ENCODE assay signal across 8 cellular contexts in genomic region chr18:53909668-53910067, GRCh38.
A peak's percentile ranks its signal among the peaks of the same experiment; 100 is the strongest.
DNase-seq lines count a peak whose midpoint lies in the region; ATAC-seq, FAIRE-seq and TF ChIP-seq lines count a peak whose summit lies in the region.

No MANE protein-coding gene starts in this region.

- no peaks in the 10 kb centered on the region for H3K79me1 ChIP-seq in IMR-90 (ENCODE audit: low read depth in 1 of 2, low read length in 2 of 2)

- ATAC-seq in IMR-90 (ENCODE audit: low read depth) (no peak), K562 (no peak), upper lobe of right lung (no peak), GM21723 (IDR thresholded peaks at IDR 0.05; ENCODE audit: unreplicated experiment) (no peak)

- H3K9me1 ChIP-seq in IMR-90 (ENCODE audit: insufficient read depth, low read length) (no peaks in the 10 kb centered on the region), K562 (ENCODE audit: control insufficient read depth, insufficient read depth, low read length) (no peaks in the 10 kb centered on the region)

- BruUV-seq in IMR-90 (replicated peaks; lab: Mats Ljungman, UMichigan) (no TSS peak), K562 (replicated peaks; lab: Mats Ljungman, UMichigan) (no TSS peak)

- no peaks in the 10 kb centered on the region for H3K36me3 Mint-ChIP-seq in CD8-positive, alpha-beta memory T cell

- in situ Hi-C loops in IMR-90 (cut with MboI; ENCODE audit: low sequenced_read_pairs) (no loop called here), K562 (cut with MboI) (no loop called here)

- dilution Hi-C loops in IMR-90 (cut with HindIII; ENCODE audit: low sequenced_read_pairs, unreplicated experiment), result no loop called here

- H3K23ac ChIP-seq in IMR-90 (ENCODE audit: low read depth, low read length), result no peak overlapping the region

- H4K91ac ChIP-seq in IMR-90 (ENCODE audit: insufficient read depth, low read depth, low read length), result no peak overlapping the region

- no peaks in the 10 kb centered on the region for H3K4me1 Mint-ChIP-seq in CD8-positive, alpha-beta memory T cell

- no peak for FAIRE-seq in K562 (lab: Jason Lieb, UNC)

- TF ChIP-seq RAD21 in IMR-90 (IDR thresholded peaks at IDR 0.05; ENCODE audit: low read length) (0 out of 2 replicates have a peak, but pooled peaks have one; percentile 12), K562 (CRISPR knock-in tag; conservative IDR thresholded peaks at IDR 0.05 in 1 of 2, IDR thresholded peaks at IDR 0.05 in 1 of 2) (no peak)

- no peak overlapping the region for H3K4ac ChIP-seq in IMR-90 (ENCODE audit: low read depth, low read length)

- H4K5ac ChIP-seq in IMR-90 (ENCODE audit: low read depth, low read length), result no peak overlapping the region

- H2AK5ac ChIP-seq in IMR-90 (ENCODE audit: low read depth, low read length), result no peak overlapping the region

- H3K4me2 ChIP-seq in IMR-90 (ENCODE audit: low read depth, low read length), result no peak overlapping the region
- H3K4me2 ChIP-seq in K562 (ENCODE audit: insufficient read depth, low read length), result no peak overlapping the region

- H2AFZ ChIP-seq in IMR-90 (replicated peaks; ENCODE audit: low read length, poor library complexity) (no peak overlapping the region), K562 (ENCODE audit: low read depth, low read length) (no peak overlapping the region)

- H3K9me3 Mint-ChIP-seq in CD8-positive, alpha-beta memory T cell, result peaks cover 0 to 9% (median 2%) of the 10 kb centered on the region in 5 donors

- H3K9ac ChIP-seq in IMR-90 (ENCODE audit: low read depth, low read length), result no peak overlapping the region
- H3K9ac ChIP-seq in K562 (ENCODE audit: insufficient read depth in 1 of 2, low read depth in 2 of 2, low read length in 2 of 2), result no peak overlapping the region

- H3K27ac ChIP-seq in IMR-90 (ENCODE audit: insufficient read depth, low read length) (no peak overlapping the region), K562 (ENCODE audit: extremely low read depth, low read depth, low read length) (no peak overlapping the region), upper lobe of right lung (no peak overlapping the region)
- no peak overlapping the region for H3K27ac ChIP-seq in CD8-positive, alpha-beta memory T cell (ENCODE audit: low read depth, low read length)

- CTCF ChIA-PET in IMR-90 (lab: Yijun Ruan, JAX), result no interaction called here
- CTCF ChIA-PET in K562 (lab: Yijun Ruan, JAX; ENCODE audit: low intra/inter-chr PET ratio), result no interaction called here
- CTCF ChIA-PET in CD8-positive, alpha-beta memory T cell (lab: Charles Lee), result no interaction called here

- no CpG with 5 or more reads among the region's 4 CpGs for WGBS in IMR-90 (ENCODE audit: extremely low coverage in 2 of 2, insufficient read length in 1 of 2), 2 experiments
- WGBS in K562 (ENCODE audit: insufficient coverage, low coverage, missing lambda C conversion rate), result 0% methylated on average over 4 of the region's 4 CpGs

- H3K4me3 Mint-ChIP-seq in CD8-positive, alpha-beta memory T cell, result no peak overlapping the region

- H3K36me3 ChIP-seq in IMR-90 (ENCODE audit: control insufficient read depth, insufficient read depth, low read length) (no peaks in the 10 kb centered on the region), K562 (ENCODE audit: control insufficient read depth, insufficient read depth, low read length) (no peaks in the 10 kb centered on the region), upper lobe of right lung (no peaks in the 10 kb centered on the region)
- H3K36me3 ChIP-seq in CD8-positive, alpha-beta memory T cell (ENCODE audit: insufficient read depth, low read length), result no peaks in the 10 kb centered on the region

- H3K27me3 ChIP-seq in IMR-90 (ENCODE audit: control insufficient read depth, insufficient read depth, low read length) (no peaks in the 10 kb centered on the region), K562 (ENCODE audit: control insufficient read depth in 2 of 2, insufficient read depth in 2 of 2, low read length in 2 of 2) (no peaks in the 10 kb centered on the region), upper lobe of right lung (no peaks in the 10 kb centered on the region)
- H3K27me3 ChIP-seq in CD8-positive, alpha-beta memory T cell (ENCODE audit: insufficient read depth, low read length, poor library complexity, severe bottlenecking), result no peaks in the 10 kb centered on the region

- H2BK5ac ChIP-seq in IMR-90 (ENCODE audit: low read depth, low read length, poor library complexity, severe bottlenecking), result no peak overlapping the region

- H2BK15ac ChIP-seq in IMR-90 (ENCODE audit: low read depth, low read length), result no peak overlapping the region

- H4K8ac ChIP-seq in IMR-90 (ENCODE audit: low read depth in 2 of 2, low read length in 2 of 2), result no peak overlapping the region

- H3K27ac Mint-ChIP-seq in CD8-positive, alpha-beta memory T cell, result no peak overlapping the region

- POLR2A ChIA-PET in IMR-90 (lab: Charles Lee; ENCODE audit: unreplicated experiment), result no interaction called here
- POLR2A ChIA-PET in K562 (lab: Yijun Ruan, JAX), result no interaction called here
- POLR2A ChIA-PET in CD8-positive, alpha-beta memory T cell (lab: Charles Lee), result no interaction called here

- H3K56ac ChIP-seq in IMR-90 (ENCODE audit: extremely low read depth, insufficient read depth, low read length), result no peak overlapping the region

- no peak overlapping the region for H2AK9ac ChIP-seq in IMR-90 (replicated peaks; ENCODE audit: low read depth, low read length, poor library complexity)

- no peak for TF ChIP-seq EP300 in K562 (IDR thresholded peaks at IDR 0.05; ENCODE audit: low read length)

- H3K27me3 Mint-ChIP-seq in CD8-positive, alpha-beta memory T cell, result peaks cover 0 to 2% of the 10 kb centered on the region in 2 donors

- TF ChIP-seq CTCF in IMR-90 (conservative IDR thresholded peaks at IDR 0.05; ENCODE audit: low read depth, low read length) (peak; percentile 22; the same call in 1 of the 2 replicates), K562 (IDR thresholded peaks at IDR 0.05 in 2 of 3, conservative IDR thresholded peaks at IDR 0.05 in 1 of 3; ENCODE audit: insufficient read depth in 2 of 3, low read depth in 1 of 3, low read length in 3 of 3) (peak in 1 of 3 experiments; percentile 10; a peak in 1 of 6 replicates), upper lobe of right lung (IDR thresholded peaks at IDR 0.05) (peak; percentile 42)

- no peak overlapping the region for H2BK20ac ChIP-seq in IMR-90 (ENCODE audit: low read depth, low read length)

- DNase-seq in stimulated activated CD4-positive, alpha-beta T cell treated with anti-CD3 and anti-CD28 coated beads, Interleukin-4, amount 100 ng/mL, for 24 hours, result peak; percentile 28
- no peak for DNase-seq in stimulated activated CD4-positive, alpha-beta T cell treated with anti-CD3 and anti-CD28 coated beads, Interleukin-1b, Interleukin-23, amount 100 ng/mL, for 48 hours
- DNase-seq in IMR-90, result peak; percentile 1
- peak; percentile 7 to 33 (median 17) for DNase-seq in K562 (ENCODE audit: extremely low read depth in 1 of 4, low spot score in 3 of 4)
- DNase-seq in upper lobe of right lung, result no peak
- DNase-seq in CD8-positive, alpha-beta memory T cell, result no peak
- no peak for DNase-seq in NCI-H774 (lab: John Stamatoyannopoulos, UW)

- H3K4me3 ChIP-seq in IMR-90 (ENCODE audit: insufficient read depth, low read depth, low read length) (no peak overlapping the region), K562 (no peak overlapping the region), upper lobe of right lung (no peak overlapping the region)
- H3K4me3 ChIP-seq in CD8-positive, alpha-beta memory T cell (ENCODE audit: low read length), result no peak overlapping the region

- H2BK120ac ChIP-seq in IMR-90 (ENCODE audit: low read depth, low read length), result no peak overlapping the region

- no peaks in the 10 kb centered on the region for H3K4me1 ChIP-seq in IMR-90 (ENCODE audit: control insufficient read depth, insufficient read depth, low read length)
- no peaks in the 10 kb centered on the region for H3K4me1 ChIP-seq in K562 (replicated peaks in 1 of 2; ENCODE audit: control insufficient read depth in 2 of 2, insufficient read depth in 2 of 2, low read length in 2 of 2)
- H3K4me1 ChIP-seq in upper lobe of right lung, result no peaks in the 10 kb centered on the region
- no peaks in the 10 kb centered on the region for H3K4me1 ChIP-seq in CD8-positive, alpha-beta memory T cell (ENCODE audit: insufficient read depth, low read length)

- H3K9me3 ChIP-seq in IMR-90 (ENCODE audit: control insufficient read depth, insufficient read depth, low read length), result peaks cover 5% of the 10 kb centered on the region
- no peaks in the 10 kb centered on the region for H3K9me3 ChIP-seq in K562 (replicated peaks; ENCODE audit: control insufficient read depth, insufficient read depth, low read depth, low read length)
- no peaks in the 10 kb centered on the region for H3K9me3 ChIP-seq in upper lobe of right lung
- H3K9me3 ChIP-seq in CD8-positive, alpha-beta memory T cell (ENCODE audit: low read length), result no peaks in the 10 kb centered on the region

- TF ChIP-seq POLR2A in IMR-90 (IDR thresholded peaks at IDR 0.05; ENCODE audit: low read depth, low read length), result no peak
- no peak for TF ChIP-seq POLR2A in K562 (conservative IDR thresholded peaks at IDR 0.05)

- H3K79me2 ChIP-seq in K562 (ENCODE audit: control insufficient read depth, insufficient read depth, low read length), result no peaks in the 10 kb centered on the region

- intact Hi-C loops in IMR-90 (cut with micrococcal nuclease) (loop anchor here (5.0 kb wide), 1 partner anchor 208 kb away; no protein-coding TSS in a partner anchor), K562 (cut with micrococcal nuclease) (no loop called here), upper lobe of right lung (cut with DNase I) (no loop called here)

- H4K20me1 ChIP-seq in IMR-90 (ENCODE audit: insufficient read depth, low read length) (no peaks in the 10 kb centered on the region), K562 (replicated peaks; ENCODE audit: control insufficient read depth, insufficient read depth, low read length) (no peaks in the 10 kb centered on the region)

- no peak overlapping the region for H3K14ac ChIP-seq in IMR-90 (replicated peaks; ENCODE audit: low read depth, low read length)

- no peak overlapping the region for H3K18ac ChIP-seq in IMR-90 (ENCODE audit: low read depth, low read length)

TF ChIP-seq in IMR-90, 13 proteins besides CTCF, POLR2A, EP300 and RAD21 (continues in another document):
- TF ChIP-seq BHLHE40 (IDR thresholded peaks at IDR 0.05; ENCODE audit: low read depth, low read length) (no peak), SMC3 (IDR thresholded peaks at IDR 0.05; ENCODE audit: low read depth, low read length) (no peak), MAZ (IDR thresholded peaks at IDR 0.05; ENCODE audit: borderline replicate concordance, low read depth, low read length) (no peak), FOS (IDR thresholded peaks at IDR 0.05; ENCODE audit: low read depth, low read length) (no peak), CHD1 (IDR thresholded peaks at IDR 0.05; ENCODE audit: low read depth, low read length) (no peak)

TF ChIP-seq in K562, 482 proteins besides CTCF, POLR2A, EP300 and RAD21 (continues in another document):
- TF ChIP-seq SRF (CRISPR knock-in tag; IDR thresholded peaks at IDR 0.05) (no peak), CTBP1 (IDR thresholded peaks at IDR 0.05; ENCODE audit: borderline replicate concordance) (no peak)

Comparison
In these comparisons a context has a peak if more than half of its experiments do, and no peak if none do; other contexts are left out.
1. DNase-seq: peak in stimulated activated CD4-positive, alpha-beta T cell treated with anti-CD3 and anti-CD28 coated beads, Interleukin-4, amount 100 ng/mL, for 24 hours (single experiment), IMR-90 (single experiment) and K562 (4 of 4); none in stimulated activated CD4-positive, alpha-beta T cell treated with anti-CD3 and anti-CD28 coated beads, Interleukin-1b, Interleukin-23, amount 100 ng/mL, for 48 hours (single experiment), upper lobe of right lung (single experiment), CD8-positive, alpha-beta memory T cell (0 of 5) and NCI-H774 (single experiment).